9 cellular contexts compared by ENCODE assay signal in the genomic region with DNA sequence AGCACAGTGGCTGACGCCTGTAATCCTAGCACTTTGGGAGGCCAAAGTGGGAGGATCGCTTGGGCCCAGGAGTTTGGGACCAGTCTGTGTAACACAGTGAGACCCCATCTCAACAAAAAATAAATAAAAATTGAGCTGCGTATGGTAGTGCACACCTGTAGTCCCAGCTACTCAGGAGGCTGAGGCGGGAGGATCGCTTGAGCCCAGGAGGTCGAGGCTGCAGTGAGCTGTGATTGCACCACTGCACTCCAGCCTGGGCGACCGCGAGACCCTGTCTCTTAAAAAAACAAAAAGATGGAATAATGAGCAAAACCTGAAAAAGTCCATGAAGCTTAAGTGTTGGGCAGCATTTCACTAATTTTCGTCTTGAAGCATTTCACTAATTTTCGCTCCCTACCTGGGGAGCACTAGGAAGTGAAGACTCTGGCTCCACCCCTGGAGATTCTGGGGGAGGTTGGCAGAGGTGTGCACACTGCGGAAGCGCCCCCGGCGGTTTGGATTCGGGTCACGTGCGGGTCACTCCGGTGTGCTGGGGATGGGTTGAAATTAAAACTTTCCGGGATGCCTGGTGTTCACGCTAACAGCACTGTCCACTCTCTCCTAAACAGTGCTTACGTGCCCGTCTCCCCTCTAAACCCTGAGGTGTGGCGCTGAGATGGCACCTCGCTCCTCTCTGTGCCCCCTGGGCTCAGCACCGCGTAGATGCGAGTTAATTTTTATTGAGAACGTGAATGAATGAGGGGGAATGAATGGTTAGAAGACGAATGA. TPM values are rescaled to one million over a fixed set of nuclear protein-coding genes. Genes with fewer than 3 reads are reported as not detected.
A peak's percentile ranks its signal among the peaks of the same experiment; 100 is the strongest.
DNase-seq lines count a peak whose midpoint lies in the region; ATAC-seq and TF ChIP-seq lines count a peak whose summit lies in the region.
"Had no signal": no experiment of that assay in that cellular context is flagged by ENCODE, and none has a peak within 500 bp of the region (broad histone marks: within the 10 kb centered on the region; RNA-seq: fewer than 3 reads in every experiment).

No MANE protein-coding gene starts in this region.

- peak overlapping the region in 8 of 11 experiments; percentile 8 to 83 (median 46); a peak in 14 of 22 replicates for H3K27ac ChIP-seq in BLaER1 treated with 17β-estradiol and CSF1 and Interleukin-3, amounts not matched to agents 10 nM and 100 nM

- peaks cover 14% of the 10 kb centered on the region for H3K27me3 Mint-ChIP-seq in glutamatergic neuron (ENCODE audit: unreplicated experiment)

- H3K36me3 ChIP-seq in BLaER1 treated with 17β-estradiol and CSF1 and Interleukin-3, amounts not matched to agents 10 nM and 100 nM = peaks cover 0 to 16% (median 9%) of the 10 kb centered on the region in 11 experiments; a peak in 10 of 22 replicates

- H3K4me1 Mint-ChIP-seq in glutamatergic neuron (ENCODE audit: low read depth, unreplicated experiment) = peaks cover 8% of the 10 kb centered on the region

- H3K4me3 Mint-ChIP-seq in glutamatergic neuron (ENCODE audit: unreplicated experiment) = peak overlapping the region; percentile 96

- peak overlapping the region; percentile 71 for H3K27ac Mint-ChIP-seq in glutamatergic neuron (ENCODE audit: unreplicated experiment)

- peaks cover 33 to 54% (median 44%) of the 10 kb centered on the region in 10 experiments for H3K4me1 ChIP-seq in BLaER1 treated with 17β-estradiol and CSF1 and Interleukin-3, amounts not matched to agents 10 nM and 100 nM

- H3K9me3 ChIP-seq in BLaER1 treated with 17β-estradiol and CSF1 and Interleukin-3, amounts not matched to agents 10 nM and 100 nM (replicated peaks in 1 of 11) = no peaks in the 10 kb centered on the region

- peak overlapping the region; percentile 72 to 87 (median 78) for H3K4me3 ChIP-seq in BLaER1 treated with 17β-estradiol and CSF1 and Interleukin-3, amounts not matched to agents 10 nM and 100 nM
- H3K4me3 ChIP-seq in WI38 (ENCODE audit: low read depth, low read length) (peak overlapping the region; percentile 84), skeletal muscle cell (ENCODE audit: low read depth, low read length) (peak overlapping the region; percentile 76)

- no peaks in the 10 kb centered on the region for H3K9me3 Mint-ChIP-seq in glutamatergic neuron (ENCODE audit: unreplicated experiment)

- no peaks in the 10 kb centered on the region for H3K36me3 Mint-ChIP-seq in glutamatergic neuron (ENCODE audit: unreplicated experiment)

- peak overlapping the region; percentile 78 to 89 (median 83) for H3K9ac ChIP-seq in BLaER1 treated with 17β-estradiol and CSF1 and Interleukin-3, amounts not matched to agents 10 nM and 100 nM

- no peaks in the 10 kb centered on the region for H3K27me3 ChIP-seq in BLaER1 treated with 17β-estradiol and CSF1 and Interleukin-3, amounts not matched to agents 10 nM and 100 nM

- peak overlapping the region; percentile 75 to 99 (median 97) for H3K4me2 ChIP-seq in BLaER1 treated with 17β-estradiol and CSF1 and Interleukin-3, amounts not matched to agents 10 nM and 100 nM

- DNase-seq in glutamatergic neuron (no peak), skeletal muscle cell (ENCODE audit: low read depth) (no peak), DMS 273 (lab: John Stamatoyannopoulos, UW; ENCODE audit: unreplicated experiment) (no peak), NCI-H1436 treated with DMSO at 0.1 percent for 48 hours (lab: John Stamatoyannopoulos, UW) (no peak)

- TF ChIP-seq CTCF in WI38 (IDR thresholded peaks at IDR 0.05; ENCODE audit: low read depth, low read length) (no peak), glutamatergic neuron (IDR thresholded peaks at IDR 0.05; ENCODE audit: partially characterized antibody, unreplicated experiment) (no peak)

- ATAC-seq in GM18907 (IDR thresholded peaks at IDR 0.05; ENCODE audit: unreplicated experiment) (peak; percentile 26), HG03432 (IDR thresholded peaks at IDR 0.05; ENCODE audit: unreplicated experiment) (peak; percentile 16)

- H4K20me1 ChIP-seq in BLaER1 treated with 17β-estradiol and CSF1 and Interleukin-3, amounts not matched to agents 10 nM and 100 nM = peaks cover 0 to 23% (median 7%) of the 10 kb centered on the region in 11 experiments; a peak in 17 of 22 replicates

RNA-seq across cellular contexts. Expression of gene NAA40, which starts 0.9 kb away (rescaled TPM):
- 68.0 TPM for total RNA-seq in glutamatergic neuron (ENCODE audit: unreplicated experiment)

RNA-seq across cellular contexts. Expression of gene RCOR2, which starts 20.9 kb away (rescaled TPM):
- 286 TPM for total RNA-seq in glutamatergic neuron (ENCODE audit: unreplicated experiment)
- total RNA-seq: T-helper 1 cell treated with Interleukin-12 subunit alpha and Interleukin-12 subunit beta and Interleukin-4 antibody, amounts not matched to agents 30 ng/mL and 1 ng/mL, for 36 hours had no signal

RNA-seq across cellular contexts. Expression of gene COX8A, which starts 36.5 kb away (rescaled TPM):
- total RNA-seq in glutamatergic neuron (ENCODE audit: unreplicated experiment) = 289 TPM

RNA-seq across cellular contexts. Expression of gene OTUB1, which starts 48.3 kb away (rescaled TPM):
- 126 TPM for total RNA-seq in glutamatergic neuron (ENCODE audit: unreplicated experiment)
